ENCODE assay signal across 11 cellular contexts in the genomic region with DNA sequence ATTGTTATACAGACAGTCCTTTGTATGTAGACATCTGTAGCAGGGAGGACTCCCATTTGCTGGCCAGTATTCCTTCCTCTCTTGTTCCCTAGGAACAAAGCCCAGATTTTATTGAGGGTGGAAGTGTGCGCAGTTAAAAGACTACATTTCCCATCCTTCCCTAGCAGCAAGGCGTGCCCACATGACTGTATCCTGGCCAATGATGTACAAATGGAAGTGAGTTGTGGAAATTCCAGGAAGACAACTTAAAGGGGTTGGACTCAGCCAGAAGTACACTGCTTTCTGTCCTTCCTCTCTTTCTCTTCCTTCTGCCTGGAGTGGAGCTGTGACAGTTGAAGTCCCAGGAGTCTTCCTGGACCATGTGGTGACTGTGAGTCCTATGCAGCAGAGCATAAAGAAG.
DNase-seq lines count a peak whose midpoint lies in the region; ATAC-seq and TF ChIP-seq lines count a peak whose summit lies in the region.
"Had no signal": no experiment of that assay in that cellular context is flagged by ENCODE, and none has a peak within 500 bp of the region (broad histone marks: within the 10 kb centered on the region; RNA-seq: fewer than 3 reads in every experiment).

No MANE protein-coding gene starts in this region.

- peak; percentile 38 for DNase-seq in activated CD8-positive, alpha-beta memory T cell treated with anti-CD3 and anti-CD28 coated beads, Interleukin-2, amount 10 ng/mL, durations not matched to agents 7 days and 5 days
- DNase-seq in activated CD8-positive, alpha-beta memory T cell treated with anti-CD3 and anti-CD28 coated beads, Interleukin-2, amount 50 U/mL, for 48 hours = no peak
- DNase-seq in PC-9 = peak in 1 of 2 experiments; percentile 48
- peak in 1 of 2 donors; percentile 36 for DNase-seq in foreskin keratinocyte
- DNase-seq in hepatic stellate cell (ENCODE audit: low spot score) = no peak
- DNase-seq in HuH-7.5 (ENCODE audit: low spot score) = no peak
- DNase-seq in activated CD8-positive, alpha-beta memory T cell treated with anti-CD3 and anti-CD28 coated beads, Interleukin-2, amount 50 U/mL, for 4 hours = no peak
- DNase-seq: NCI-H2107, nephron progenitor cell had no signal

- H4K20me1 ChIP-seq in PC-9 (ENCODE audit: insufficient read depth) = no peaks in the 10 kb centered on the region

- CTCF ChIA-PET in activated CD8-positive, alpha-beta memory T cell treated with anti-CD3 and anti-CD28 coated beads, Interleukin-2, amount 10 ng/mL, durations not matched to agents 7 days and 5 days (lab: Charles Lee) = no interaction called here
- CTCF ChIA-PET in PC-9 (lab: Charles Lee) = no interaction called here

- POLR2A ChIA-PET in PC-9 (lab: Charles Lee; ENCODE audit: unreplicated experiment) = no interaction called here

- peaks cover 3% of the 10 kb centered on the region for H3F3A ChIP-seq in PC-9 (ENCODE audit: insufficient read depth, low read depth)

- intact Hi-C loops in PC-9 (cut with micrococcal nuclease; ENCODE audit: unreplicated experiment) = no loop called here

- peaks cover 4% of the 10 kb centered on the region for H3K4me1 Mint-ChIP-seq in activated CD8-positive, alpha-beta memory T cell treated with anti-CD3 and anti-CD28 coated beads, Interleukin-2, amount 10 ng/mL, durations not matched to agents 7 days and 5 days

- H2AFZ ChIP-seq in PC-9 = no peak overlapping the region

- H3K27me3 ChIP-seq in PC-9 (ENCODE audit: insufficient read depth, low read depth) (no peaks in the 10 kb centered on the region), foreskin keratinocyte (no peaks in the 10 kb centered on the region)

- H3K79me2 ChIP-seq in PC-9 (ENCODE audit: low read depth) = no peaks in the 10 kb centered on the region

- H3K9me3 ChIP-seq in PC-9 (ENCODE audit: insufficient read depth, low read depth) = no peaks in the 10 kb centered on the region

- no peak overlapping the region for H3K27ac ChIP-seq in PC-9
- H3K27ac ChIP-seq in foreskin keratinocyte = no peak overlapping the region
- H3K27ac ChIP-seq: VCaP had no signal

- no peak overlapping the region for H3K27ac Mint-ChIP-seq in activated CD8-positive, alpha-beta memory T cell treated with anti-CD3 and anti-CD28 coated beads, Interleukin-2, amount 10 ng/mL, durations not matched to agents 7 days and 5 days
- H3K27ac Mint-ChIP-seq: nephron progenitor cell had no signal

- H3K36me3 ChIP-seq in PC-9 (ENCODE audit: low read depth) = no peaks in the 10 kb centered on the region

- H3K9me3 Mint-ChIP-seq in activated CD8-positive, alpha-beta memory T cell treated with anti-CD3 and anti-CD28 coated beads, Interleukin-2, amount 10 ng/mL, durations not matched to agents 7 days and 5 days (ENCODE audit: low read depth) = no peaks in the 10 kb centered on the region
- H3K9me3 Mint-ChIP-seq: nephron progenitor cell had no signal

- peaks cover 29% of the 10 kb centered on the region for H3K27me3 Mint-ChIP-seq in activated CD8-positive, alpha-beta memory T cell treated with anti-CD3 and anti-CD28 coated beads, Interleukin-2, amount 10 ng/mL, durations not matched to agents 7 days and 5 days

- no peak for ATAC-seq in activated CD8-positive, alpha-beta memory T cell treated with anti-CD3 and anti-CD28 coated beads, Interleukin-2, amount 10 ng/mL, durations not matched to agents 7 days and 5 days
- ATAC-seq in foreskin keratinocyte = peak; percentile 64
- no peak for ATAC-seq in GM21381 (IDR thresholded peaks at IDR 0.05; ENCODE audit: unreplicated experiment)

- no peak overlapping the region for H3K4me3 Mint-ChIP-seq in activated CD8-positive, alpha-beta memory T cell treated with anti-CD3 and anti-CD28 coated beads, Interleukin-2, amount 10 ng/mL, durations not matched to agents 7 days and 5 days
- H3K4me3 Mint-ChIP-seq: nephron progenitor cell had no signal

- no peaks in the 10 kb centered on the region for H3K36me3 Mint-ChIP-seq in activated CD8-positive, alpha-beta memory T cell treated with anti-CD3 and anti-CD28 coated beads, Interleukin-2, amount 10 ng/mL, durations not matched to agents 7 days and 5 days

- peaks cover 24% of the 10 kb centered on the region for H3K4me1 ChIP-seq in PC-9 (replicated peaks; ENCODE audit: insufficient read depth)
- no peaks in the 10 kb centered on the region for H3K4me1 ChIP-seq in foreskin keratinocyte

- BruUV-seq in PC-9 (replicated peaks; lab: Mats Ljungman, UMichigan) = no TSS peak

- H3K4me2 ChIP-seq in PC-9 = peak overlapping the region; percentile 34; the same call in 1 of the 2 replicates

- H3K4me3 ChIP-seq in PC-9 = no peak overlapping the region

- no peak for TF ChIP-seq CTCF in PC-9 (conservative IDR thresholded peaks at IDR 0.05)
- no peak for TF ChIP-seq CTCF in foreskin keratinocyte (conservative IDR thresholded peaks at IDR 0.05)

- no peaks in the 10 kb centered on the region for H3K9me2 ChIP-seq in PC-9 (ENCODE audit: insufficient read depth)
